Comparison of ENCODE assay signal across 19 cellular contexts in the genomic region with DNA sequence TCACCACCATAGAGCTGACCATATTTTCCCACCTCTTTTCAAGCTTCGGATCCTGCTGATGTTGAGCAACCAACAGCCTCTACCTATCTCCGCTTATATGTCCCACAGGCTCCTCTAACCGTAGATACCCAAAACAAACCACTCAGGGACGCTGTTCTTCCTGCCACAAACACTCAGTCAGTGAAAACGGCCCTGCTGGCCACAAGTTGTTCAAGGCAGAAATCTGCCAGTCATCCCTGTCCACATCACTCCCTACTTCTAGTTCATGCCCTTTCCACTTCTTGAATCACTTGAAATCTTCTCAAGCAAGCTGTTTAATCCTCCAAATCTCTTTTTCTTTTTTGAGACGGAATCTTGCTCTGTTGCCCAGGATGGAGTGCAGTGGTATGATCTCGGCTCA. TPM values are rescaled to one million over a fixed set of nuclear protein-coding genes. Genes with fewer than 3 reads are reported as not detected.
A peak's percentile ranks its signal among the peaks of the same experiment; 100 is the strongest.
DNase-seq lines count a peak whose midpoint lies in the region; FAIRE-seq and TF ChIP-seq lines count a peak whose summit lies in the region.
"Had no signal": no experiment of that assay in that cellular context is flagged by ENCODE, and none has a peak within 500 bp of the region (broad histone marks: within the 10 kb centered on the region; RNA-seq: fewer than 3 reads in every experiment).

No MANE protein-coding gene starts in this region.

- no peak overlapping the region for H3K4me2 ChIP-seq in OCI-LY7 (ENCODE audit: low read length)
- H3K4me2 ChIP-seq in astrocyte (ENCODE audit: low read length), result no peak overlapping the region
- no peak overlapping the region for H3K4me2 ChIP-seq in neural progenitor cell
- H3K4me2 ChIP-seq: KMS-11 had no signal

- H3K27me3 Mint-ChIP-seq in astrocyte (ENCODE audit: low read depth, unreplicated experiment), result no peaks in the 10 kb centered on the region
- peaks cover 4% of the 10 kb centered on the region for H3K27me3 Mint-ChIP-seq in neural progenitor cell (ENCODE audit: insufficient read depth, low read depth)

- H2AFZ ChIP-seq in OCI-LY7 (ENCODE audit: low read length) (no peak overlapping the region), astrocyte (ENCODE audit: low read depth, low read length) (no peak overlapping the region), neural progenitor cell (replicated peaks) (no peak overlapping the region)
- H2AFZ ChIP-seq: GM23248 had no signal

- CTCF ChIA-PET in OCI-LY7 (lab: Charles Lee; ENCODE audit: unreplicated experiment), result no interaction called here

- BruUV-seq in OCI-LY7 (replicated peaks; lab: Mats Ljungman, UMichigan), result TSS peak; percentile 54

- H3K36me3 ChIP-seq in OCI-LY7 (ENCODE audit: insufficient read depth, low read length), result peaks cover 94% of the 10 kb centered on the region
- H3K36me3 ChIP-seq in astrocyte (ENCODE audit: insufficient read depth, low read length), result peaks cover 4% of the 10 kb centered on the region
- no peaks in the 10 kb centered on the region for H3K36me3 ChIP-seq in neural progenitor cell
- H3K36me3 ChIP-seq: HAP-1, SJCRH30 had no signal

- H3K4me3 Mint-ChIP-seq in astrocyte (ENCODE audit: unreplicated experiment) (peak overlapping the region; percentile 28), neural progenitor cell (no peak overlapping the region)
- H3K4me3 Mint-ChIP-seq: CD14-positive monocyte had no signal

- H3K79me2 ChIP-seq in OCI-LY7 (ENCODE audit: insufficient read depth, low read depth, low read length), result peaks cover 15% of the 10 kb centered on the region; the same call in 1 of the 2 replicates
- H3K79me2 ChIP-seq in astrocyte (ENCODE audit: insufficient read depth, low read length), result no peaks in the 10 kb centered on the region
- no peaks in the 10 kb centered on the region for H3K79me2 ChIP-seq in neural progenitor cell (ENCODE audit: low read depth)

- H3K9ac ChIP-seq in astrocyte (ENCODE audit: low read length) (no peak overlapping the region), neural progenitor cell (no peak overlapping the region)
- H3K9ac ChIP-seq: GM23248, KMS-11 had no signal

- H3K4me1 Mint-ChIP-seq in astrocyte (ENCODE audit: low read depth, unreplicated experiment) (no peaks in the 10 kb centered on the region), neural progenitor cell (peaks cover 8% of the 10 kb centered on the region)
- H3K4me1 Mint-ChIP-seq: CD14-positive monocyte had no signal

- H3K4me1 ChIP-seq in OCI-LY7 (ENCODE audit: insufficient read depth, low read length, poor library complexity, severe bottlenecking) (peaks cover 14% of the 10 kb centered on the region), astrocyte (ENCODE audit: insufficient read depth, low read length) (no peaks in the 10 kb centered on the region), neural progenitor cell (no peaks in the 10 kb centered on the region)
- H3K4me1 ChIP-seq: HAP-1, SJCRH30 had no signal

- H3K4me3 ChIP-seq in OCI-LY7 (ENCODE audit: low read depth, low read length, poor library complexity, severe bottlenecking) (no peak overlapping the region), astrocyte (ENCODE audit: insufficient read depth, low read depth, low read length) (no peak overlapping the region), neural progenitor cell (no peak overlapping the region)
- H3K4me3 ChIP-seq: GM23248, HAP-1, SJCRH30 had no signal

- POLR2A ChIA-PET in OCI-LY7 (lab: Charles Lee), result interaction anchor here (0.6 to 1.2 kb wide), 2 partner anchors 10 to 16 kb away, joined by 4 to 8 read pairs; partner anchors contain the start of gene CD19

- FAIRE-seq in astrocyte (lab: Jason Lieb, UNC), result no peak
- FAIRE-seq: G401.6 had no signal

- H3K9me3 Mint-ChIP-seq in astrocyte (ENCODE audit: unreplicated experiment) (no peaks in the 10 kb centered on the region), neural progenitor cell (no peaks in the 10 kb centered on the region)

- DNase-seq in D341Med (ENCODE audit: low spot score), result peak; percentile 5
- no peak for DNase-seq in OCI-LY7 (ENCODE audit: low spot score)
- no peak for DNase-seq in astrocyte (ENCODE audit: low read depth)
- no peak for DNase-seq in neural progenitor cell (ENCODE audit: low spot score)
- no peak for DNase-seq in occipital lobe (lab: John Stamatoyannopoulos, UW)
- DNase-seq in OCI-M1 (lab: John Stamatoyannopoulos, UW), result no peak
- no peak for DNase-seq in COLO668 (lab: John Stamatoyannopoulos, UW; ENCODE audit: unreplicated experiment)
- DNase-seq: ACHN, GM23248, MV-4-11, NCI-H1417, NCI-H187, NCI-H2107, NCI-H510A treated with DMSO at 0.1 percent for 48 hours, SJCRH30 had no signal

- TF ChIP-seq CTCF in OCI-LY7 (conservative IDR thresholded peaks at IDR 0.05; ENCODE audit: low read length) (no peak), astrocyte (IDR thresholded peaks at IDR 0.05; ENCODE audit: insufficient read depth, low read depth, low read length) (no peak), neural progenitor cell (IDR thresholded peaks at IDR 0.05) (no peak)

- H3K36me3 Mint-ChIP-seq in astrocyte (ENCODE audit: low read depth, unreplicated experiment) (peaks cover 12% of the 10 kb centered on the region), neural progenitor cell (peaks cover 8% of the 10 kb centered on the region)

- H3K27me3 ChIP-seq in astrocyte (ENCODE audit: insufficient read depth, low read length), result no peaks in the 10 kb centered on the region
- H3K27me3 ChIP-seq in neural progenitor cell, result no peaks in the 10 kb centered on the region
- H3K27me3 ChIP-seq: SJCRH30 had no signal

- no peak overlapping the region for H3K27ac ChIP-seq in OCI-LY7 (ENCODE audit: low read depth, low read length, poor library complexity, severe bottlenecking)
- no peak overlapping the region for H3K27ac ChIP-seq in astrocyte (ENCODE audit: low read depth, low read length)
- no peak overlapping the region for H3K27ac ChIP-seq in neural progenitor cell
- H3K27ac ChIP-seq: GM23248, KMS-11, SJCRH30 had no signal

- H3F3A ChIP-seq in neural progenitor cell (ENCODE audit: low read depth), result no peaks in the 10 kb centered on the region

- H3K9me3 ChIP-seq in OCI-LY7 (ENCODE audit: low read length), result no peaks in the 10 kb centered on the region
- no peaks in the 10 kb centered on the region for H3K9me3 ChIP-seq in astrocyte (ENCODE audit: insufficient read depth, low read depth, low read length)
- H3K9me3 ChIP-seq in neural progenitor cell (ENCODE audit: low read depth), result no peaks in the 10 kb centered on the region
- H3K9me3 ChIP-seq: HAP-1, SJCRH30 had no signal

- H4K20me1 ChIP-seq in OCI-LY7 (ENCODE audit: insufficient read depth, low read length), result no peaks in the 10 kb centered on the region
- H4K20me1 ChIP-seq in astrocyte (ENCODE audit: insufficient read depth, low read length), result no peaks in the 10 kb centered on the region
- H4K20me1 ChIP-seq in neural progenitor cell (ENCODE audit: low read depth), result no peaks in the 10 kb centered on the region

- no peak overlapping the region for H3K27ac Mint-ChIP-seq in astrocyte (ENCODE audit: unreplicated experiment)
- H3K27ac Mint-ChIP-seq in neural progenitor cell, result peak overlapping the region; percentile 23

- H3K9me2 ChIP-seq in OCI-LY7 (ENCODE audit: insufficient read depth, low read length), result no peaks in the 10 kb centered on the region

- intact Hi-C loops in OCI-LY7 (cut with micrococcal nuclease; ENCODE audit: unreplicated experiment), result no loop called here

RNA-seq across cellular contexts. Expression of gene RABEP2, which starts 7.9 kb away (rescaled TPM):
- total RNA-seq in OCI-LY7 (2014; rRNA removed; shearing (Covaris generic)), result 84.8 and 118 TPM in 2 replicates
- 84.2 and 87.2 TPM in 2 replicates for total RNA-seq in OCI-LY7 (2022)
- 18.6 and 19.4 TPM in 2 replicates for total RNA-seq in astrocyte
- total RNA-seq in neural progenitor cell (ENCODE audit: low replicate concordance), result 9.1 and 22.0 TPM in 2 replicates
- 17.8 TPM for total RNA-seq in occipital lobe

RNA-seq across cellular contexts. Expression of gene CD19, which starts 14.7 kb away (rescaled TPM):
- total RNA-seq in OCI-LY7 (2014; rRNA removed; shearing (Covaris generic)), result 139 and 141 TPM in 2 replicates
- total RNA-seq in OCI-LY7 (2022) (131 and 134 TPM in 2 replicates), astrocyte (not detected in 2 replicates), neural progenitor cell (ENCODE audit: low replicate concordance) (0.15 TPM in 1 of 2 replicates, not detected in the other), occipital lobe (not detected)
- total RNA-seq: GM23248 had no signal

RNA-seq across cellular contexts. Expression of gene NFATC2IP, which starts 33.6 kb away (rescaled TPM):
- 68.8 and 73.0 TPM in 2 replicates for total RNA-seq in OCI-LY7 (2014; rRNA removed; shearing (Covaris generic))
- total RNA-seq in OCI-LY7 (2022) (104 and 114 TPM in 2 replicates), astrocyte (25.0 and 32.6 TPM in 2 replicates), neural progenitor cell (ENCODE audit: low replicate concordance) (33.2 and 58.4 TPM in 2 replicates), occipital lobe (19.8 TPM)

RNA-seq across cellular contexts. Expression of gene ATP2A1, which starts 38.8 kb away (rescaled TPM):
- total RNA-seq in OCI-LY7 (2014; rRNA removed; shearing (Covaris generic)), result 1.0 and 5.0 TPM in 2 replicates
- total RNA-seq in OCI-LY7 (2022) (4.4 and 5.0 TPM in 2 replicates), astrocyte (1.0 and 2.0 TPM in 2 replicates), neural progenitor cell (ENCODE audit: low replicate concordance) (1.6 and 8.2 TPM in 2 replicates), occipital lobe (0.16 TPM)

RNA-seq across cellular contexts. Expression of gene SH2B1, which starts 53.5 kb away (rescaled TPM):
- 29.8 and 59.8 TPM in 2 replicates for total RNA-seq in OCI-LY7 (2014; rRNA removed; shearing (Covaris generic))
- total RNA-seq in OCI-LY7 (2022) (76.5 and 92.9 TPM in 2 replicates), astrocyte (27.6 and 34.2 TPM in 2 replicates), neural progenitor cell (ENCODE audit: low replicate concordance) (12.4 and 30.6 TPM in 2 replicates), occipital lobe (15.1 TPM)

Comparison
In these comparisons a context has a peak if more than half of its experiments do, and no peak if none do; other contexts are left out.
1. RNA of gene CD19, which starts 14.7 kb away (total RNA-seq): 131 to 141 TPM in OCI-LY7; not detected in occipital lobe (single experiment), not detected in astrocyte and 0.15 TPM in neural progenitor cell; every median in the first group is over 100 times any median in the second.